ENCODE assay signal across 1 cellular context in the genomic region with DNA sequence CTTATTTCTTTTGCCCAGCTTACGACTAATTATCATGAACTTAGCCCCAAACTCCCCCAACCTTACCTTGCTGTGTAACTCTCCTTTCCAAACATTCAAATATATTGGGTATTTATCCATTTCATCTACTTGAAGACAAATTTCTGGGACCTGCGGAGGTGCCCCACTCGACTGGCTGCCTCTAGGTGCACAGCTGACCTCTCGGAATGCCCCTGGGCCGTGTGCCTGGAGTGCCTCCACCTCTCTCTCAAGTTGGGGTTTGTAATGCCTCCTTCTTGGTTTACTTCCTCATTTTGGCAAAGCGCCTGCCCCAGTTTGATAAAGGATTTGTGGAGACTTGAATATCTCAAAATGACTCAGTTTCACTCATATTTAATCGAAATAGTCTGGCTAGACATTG.
TF ChIP-seq lines count a peak whose summit lies in the region.

No MANE protein-coding gene starts in this region.

TF ChIP-seq in K562, 482 proteins besides CTCF, POLR2A, EP300 and RAD21 (continued from another document):
- no peak for TF ChIP-seq DNMT1 (IDR thresholded peaks at IDR 0.05)
- TF ChIP-seq POLR2AphosphoS2 (IDR thresholded peaks at IDR 0.05; ENCODE audit: low read length), result no peak
- TF ChIP-seq STAT5A (IDR thresholded peaks at IDR 0.05; ENCODE audit: borderline replicate concordance, low read length), result no peak
- 0 out of 2 replicates have a peak, but pooled peaks have one; percentile 30 for TF ChIP-seq ARID1B (IDR thresholded peaks at IDR 0.05)
